In the genomic region with DNA sequence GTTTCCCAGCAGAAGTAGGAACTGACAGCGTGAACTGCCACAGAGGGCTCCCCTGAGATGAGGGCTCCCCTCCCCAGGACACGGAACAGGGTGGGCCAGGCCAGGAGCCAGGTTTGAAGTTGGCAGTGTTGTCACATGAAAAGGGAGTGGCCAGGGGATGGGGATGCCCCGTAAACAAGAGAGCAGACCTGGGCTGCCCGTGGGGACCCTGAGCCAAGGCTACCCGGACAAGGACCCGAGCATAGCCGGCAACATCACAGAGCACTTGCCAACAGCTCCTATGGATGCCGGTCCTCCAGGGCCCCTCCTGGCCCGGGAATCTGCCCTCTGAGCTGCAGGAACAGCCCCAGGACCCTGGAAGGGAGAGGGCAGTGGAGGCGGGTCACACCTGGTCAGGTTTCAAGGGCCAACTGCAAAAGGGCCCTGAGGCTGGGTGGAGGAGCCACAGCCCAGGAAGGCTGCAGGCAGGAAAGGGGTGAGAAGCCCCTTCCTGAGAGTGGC, we compare ENCODE assay signal across 2 cellular contexts.
TF ChIP-seq lines count a peak whose summit lies in the region.

No MANE protein-coding gene starts in this region.

TF ChIP-seq in SK-N-SH, 30 proteins besides CTCF, POLR2A, EP300 and RAD21 (continued from another document):
- TF ChIP-seq YY1 (IDR thresholded peaks at IDR 0.05; ENCODE audit: low read depth) (no peak), JUND (IDR thresholded peaks at IDR 0.05) (no peak)
- TF ChIP-seq, protein P1, sequence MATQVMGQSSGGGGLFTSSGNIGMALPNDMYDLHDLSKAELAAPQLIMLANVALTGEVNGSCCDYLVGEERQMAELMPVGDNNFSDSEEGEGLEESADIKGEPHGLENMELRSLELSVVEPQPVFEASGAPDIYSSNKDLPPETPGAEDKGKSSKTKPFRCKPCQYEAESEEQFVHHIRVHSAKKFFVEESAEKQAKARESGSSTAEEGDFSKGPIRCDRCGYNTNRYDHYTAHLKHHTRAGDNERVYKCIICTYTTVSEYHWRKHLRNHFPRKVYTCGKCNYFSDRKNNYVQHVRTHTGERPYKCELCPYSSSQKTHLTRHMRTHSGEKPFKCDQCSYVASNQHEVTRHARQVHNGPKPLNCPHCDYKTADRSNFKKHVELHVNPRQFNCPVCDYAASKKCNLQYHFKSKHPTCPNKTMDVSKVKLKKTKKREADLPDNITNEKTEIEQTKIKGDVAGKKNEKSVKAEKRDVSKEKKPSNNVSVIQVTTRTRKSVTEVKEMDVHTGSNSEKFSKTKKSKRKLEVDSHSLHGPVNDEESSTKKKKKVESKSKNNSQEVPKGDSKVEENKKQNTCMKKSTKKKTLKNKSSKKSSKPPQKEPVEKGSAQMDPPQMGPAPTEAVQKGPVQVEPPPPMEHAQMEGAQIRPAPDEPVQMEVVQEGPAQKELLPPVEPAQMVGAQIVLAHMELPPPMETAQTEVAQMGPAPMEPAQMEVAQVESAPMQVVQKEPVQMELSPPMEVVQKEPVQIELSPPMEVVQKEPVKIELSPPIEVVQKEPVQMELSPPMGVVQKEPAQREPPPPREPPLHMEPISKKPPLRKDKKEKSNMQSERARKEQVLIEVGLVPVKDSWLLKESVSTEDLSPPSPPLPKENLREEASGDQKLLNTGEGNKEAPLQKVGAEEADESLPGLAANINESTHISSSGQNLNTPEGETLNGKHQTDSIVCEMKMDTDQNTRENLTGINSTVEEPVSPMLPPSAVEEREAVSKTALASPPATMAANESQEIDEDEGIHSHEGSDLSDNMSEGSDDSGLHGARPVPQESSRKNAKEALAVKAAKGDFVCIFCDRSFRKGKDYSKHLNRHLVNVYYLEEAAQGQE (IDR thresholded peaks at IDR 0.05; ENCODE audit: low read depth, low read length) = no peak
TF ChIP-seq in SK-N-SH: peak in this region for 0.

TF ChIP-seq in SK-N-SH treated with all-trans-retinoic acid at 6 μM for 48 hours, 23 proteins besides CTCF, POLR2A, EP300 and RAD21 (continued from another document):
- no peak for TF ChIP-seq TSHZ2 (CRISPR knock-in tag; IDR thresholded peaks at IDR 0.05)
- TF ChIP-seq, protein P2, sequence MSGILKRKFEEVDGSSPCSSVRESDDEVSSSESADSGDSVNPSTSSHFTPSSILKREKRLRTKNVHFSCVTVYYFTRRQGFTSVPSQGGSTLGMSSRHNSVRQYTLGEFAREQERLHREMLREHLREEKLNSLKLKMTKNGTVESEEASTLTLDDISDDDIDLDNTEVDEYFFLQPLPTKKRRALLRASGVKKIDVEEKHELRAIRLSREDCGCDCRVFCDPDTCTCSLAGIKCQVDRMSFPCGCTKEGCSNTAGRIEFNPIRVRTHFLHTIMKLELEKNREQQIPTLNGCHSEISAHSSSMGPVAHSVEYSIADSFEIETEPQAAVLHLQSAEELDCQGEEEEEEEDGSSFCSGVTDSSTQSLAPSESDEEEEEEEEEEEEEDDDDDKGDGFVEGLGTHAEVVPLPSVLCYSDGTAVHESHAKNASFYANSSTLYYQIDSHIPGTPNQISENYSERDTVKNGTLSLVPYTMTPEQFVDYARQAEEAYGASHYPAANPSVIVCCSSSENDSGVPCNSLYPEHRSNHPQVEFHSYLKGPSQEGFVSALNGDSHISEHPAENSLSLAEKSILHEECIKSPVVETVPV (CRISPR knock-in tag; IDR thresholded peaks at IDR 0.05) = no peak
